10 cellular contexts compared by ENCODE assay signal in the genomic region with DNA sequence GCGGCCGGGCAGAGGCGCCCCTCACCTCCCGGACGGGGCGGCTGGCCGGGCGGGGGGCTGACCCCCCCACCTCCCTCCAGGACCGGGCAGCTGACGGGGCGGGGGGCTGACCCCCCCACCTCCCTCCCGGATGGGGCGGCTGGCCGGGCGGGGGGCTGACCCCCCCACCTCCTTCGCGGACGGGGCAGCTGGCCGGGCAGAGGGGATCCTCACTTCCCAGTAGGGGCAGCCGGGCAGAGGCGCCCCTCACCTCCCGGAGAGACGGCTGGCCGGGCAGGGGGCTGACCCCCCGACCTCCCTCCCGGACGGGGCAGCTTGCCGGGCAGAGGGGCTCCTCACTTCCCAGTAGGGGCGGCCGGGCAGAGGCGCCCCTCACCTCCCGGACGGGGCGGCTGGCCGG. TPM values are rescaled to one million over a fixed set of nuclear protein-coding genes. Genes with fewer than 3 reads are reported as not detected.
"Had no signal": no experiment of that assay in that cellular context is flagged by ENCODE, and none has a peak within 500 bp of the region (broad histone marks: within the 10 kb centered on the region; RNA-seq: fewer than 3 reads in every experiment).

No MANE protein-coding gene starts in this region.

RNA-seq across cellular contexts. Expression of gene GJA8, which starts 46.9 kb away (rescaled TPM):
- total RNA-seq: OCI-LY7, PC-3, PC-9, Peyer's patch, Right ventricle myocardium inferior, Right ventricle myocardium superior, SJCRH30, SJSA1, SK-MEL-5 had no signal
- polyA plus RNA-seq: SK-N-SH had no signal
